Comparison of ENCODE assay signal across 11 cellular contexts in genomic region chr20:36856196-36856595, GRCh38. TPM values are rescaled to one million over a fixed set of nuclear protein-coding genes. Genes with fewer than 3 reads are reported as not detected.
DNase-seq lines count a peak whose midpoint lies in the region; ATAC-seq and TF ChIP-seq lines count a peak whose summit lies in the region.
"Had no signal": no experiment of that assay in that cellular context is flagged by ENCODE, and none has a peak within 500 bp of the region (broad histone marks: within the 10 kb centered on the region; RNA-seq: fewer than 3 reads in every experiment).

No MANE protein-coding gene starts in this region.

- no peak for TF ChIP-seq CTCF in heart left ventricle (IDR thresholded peaks at IDR 0.05)

- H3K4me3 Mint-ChIP-seq in naive thymus-derived CD8-positive, alpha-beta T cell = no peak overlapping the region

- DNase-seq in heart left ventricle (peak in 1 of 5 donors; percentile 49), Right ventricle myocardium superior (no peak), dermis blood vessel endothelial cell (peak; percentile 33), DMS79 (lab: John Stamatoyannopoulos, UW) (no peak), NCI-H524 treated with DMSO at 0.1 percent for 48 hours (lab: John Stamatoyannopoulos, UW) (no peak)
- DNase-seq in naive thymus-derived CD8-positive, alpha-beta T cell = no peak
- DNase-seq: activated effector memory CD4-positive, alpha-beta T cell treated with anti-CD3 and anti-CD28 coated beads, Interleukin-2, amount 50 U/mL, for 16 hours; NCI-H1694 had no signal

- TF ChIP-seq POLR2A in heart left ventricle (IDR thresholded peaks at IDR 0.05) = no peak

- no peak overlapping the region for H3K4me3 ChIP-seq in heart left ventricle

- 28 to 49% (median 40%) methylated on average over 3 of the region's 3 CpGs for WGBS in heart left ventricle, 4 donors

- H3K9me3 ChIP-seq in heart left ventricle = no peaks in the 10 kb centered on the region

- no peaks in the 10 kb centered on the region for H3K36me3 Mint-ChIP-seq in naive thymus-derived CD8-positive, alpha-beta T cell

- H3K4me1 Mint-ChIP-seq in naive thymus-derived CD8-positive, alpha-beta T cell = peaks cover 17 to 38% (median 23%) of the 10 kb centered on the region in 4 donors

- H3K9me3 Mint-ChIP-seq in naive thymus-derived CD8-positive, alpha-beta T cell = no peaks in the 10 kb centered on the region

- peaks cover 15 to 98% (median 89%) of the 10 kb centered on the region in 12 donors for H3K4me1 ChIP-seq in heart left ventricle

- peak overlapping the region in 7 of 10 donors; percentile 13 to 81 (median 36) for H3K27ac Mint-ChIP-seq in naive thymus-derived CD8-positive, alpha-beta T cell

- intact Hi-C loops in heart left ventricle (cut with DNase I) = no loop called here
- intact Hi-C loops in Right ventricle myocardium superior (cut with DNase I) = no loop called here

- H3K27ac ChIP-seq in heart left ventricle = peak overlapping the region; percentile 39 to 91 (median 71)

- H3K27me3 ChIP-seq in heart left ventricle = no peaks in the 10 kb centered on the region

- H3K27me3 Mint-ChIP-seq in naive thymus-derived CD8-positive, alpha-beta T cell = no peaks in the 10 kb centered on the region

- peaks cover 0 to 5% (median 0%) of the 10 kb centered on the region in 9 donors for H3K36me3 ChIP-seq in heart left ventricle

- ATAC-seq in heart left ventricle = peak in 2 of 4 donors; percentile 35
- no peak for ATAC-seq in Right ventricle myocardium superior (ENCODE audit: poor library complexity)
- no peak for ATAC-seq in naive thymus-derived CD8-positive, alpha-beta T cell
- no peak for ATAC-seq in GM19324 (IDR thresholded peaks at IDR 0.05; ENCODE audit: low FRiP score, unreplicated experiment)
- no peak for ATAC-seq in HG03045 (IDR thresholded peaks at IDR 0.05; ENCODE audit: unreplicated experiment)

- POLR2A ChIA-PET in naive thymus-derived CD8-positive, alpha-beta T cell (lab: Charles Lee) = interaction anchor here (0.7 to 1.2 kb wide), 4 partner anchors 8 to 197 kb away, joined by 3 to 4 read pairs (median 4); no protein-coding TSS in a partner anchor

RNA-seq across cellular contexts. Expression of gene TLDC2, which starts 19.7 kb away (rescaled TPM):
- total RNA-seq in heart left ventricle (not detected), Right ventricle myocardium superior (not detected), dermis blood vessel endothelial cell (under 0.01 and 0.14 TPM in 2 replicates)
- polyA plus RNA-seq in heart left ventricle = under 1 TPM in 1 of 2 donors, not detected in 1; 0.15 TPM
- not detected for total RNA-seq in naive thymus-derived CD8-positive, alpha-beta T cell
- under 1 TPM; 0.17 to 0.23 (median 0.20) TPM for polyA plus RNA-seq in naive thymus-derived CD8-positive, alpha-beta T cell
- total RNA-seq: glomerular endothelial cell had no signal
